20 cellular contexts compared by ENCODE assay signal in genomic region chr13:57925250-57925649, GRCh38.
DNase-seq lines count a peak whose midpoint lies in the region; ATAC-seq and TF ChIP-seq lines count a peak whose summit lies in the region.
"Had no signal": no experiment of that assay in that cellular context is flagged by ENCODE, and none has a peak within 500 bp of the region (broad histone marks: within the 10 kb centered on the region; RNA-seq: fewer than 3 reads in every experiment).

No MANE protein-coding gene starts in this region.

- TF ChIP-seq CTCF in heart left ventricle (IDR thresholded peaks at IDR 0.05) (peak in 10 of 12 donors; percentile 11 to 53 (median 30)), fibroblast of pulmonary artery (IDR thresholded peaks at IDR 0.05; ENCODE audit: low read length, missing control alignments) (no peak), lower leg skin (IDR thresholded peaks at IDR 0.05) (no peak), omental fat pad (IDR thresholded peaks at IDR 0.05) (no peak)

- no peak for DNase-seq in heart left ventricle
- DNase-seq in cardiac septum (ENCODE audit: low spot score) = no peak
- DNase-seq in RKO (ENCODE audit: low spot score) = peak; percentile 30
- DNase-seq in fibroblast of pulmonary artery (ENCODE audit: low read depth) = peak; percentile 8
- DNase-seq in lower leg skin (ENCODE audit: low spot score in 2 of 2) = no peak
- DNase-seq in activated CD4-positive, CD25-positive, alpha-beta regulatory T cell (lab: John Stamatoyannopoulos, UW) = no peak
- DNase-seq in AG20443 (ENCODE audit: low spot score) = no peak
- no peak for DNase-seq in omental fat pad (ENCODE audit: low spot score)
- DNase-seq: activated CD4-positive, alpha-beta T cell treated with anti-CD3 and anti-CD28 coated beads for 48 hours; activated effector memory CD4-positive, alpha-beta T cell treated with anti-CD3 and anti-CD28 coated beads, Interleukin-2, amount 50 U/mL, for 16 hours; amniotic stem cell; hippocampal formation; islet precursor cell; MG63; NCI-H1694 treated with DMSO at 0.1 percent for 48 hours; NCI-H446; right lobe of liver; stimulated activated naive CD4-positive, alpha-beta T cell treated with Interleukin-2 at 50 U/mL for 16 hours had no signal

- intact Hi-C loops in heart left ventricle (cut with DNase I) = loop anchor here in 1 of 10 donors (10.0 kb wide), 1 partner anchor 1040 kb away; no protein-coding TSS in a partner anchor
- intact Hi-C loops in cardiac septum (cut with DNase I) = loop anchor here (10.0 kb wide), 1 partner anchor 1040 kb away; no protein-coding TSS in a partner anchor
- intact Hi-C loops in lower leg skin (cut with DNase I; ENCODE audit: low total_unique reads) = no loop called here

- no peaks in the 10 kb centered on the region for H3K27me3 ChIP-seq in heart left ventricle
- H3K27me3 ChIP-seq: MG63, neural progenitor cell, right lobe of liver, tibial nerve had no signal

- WGBS in heart left ventricle, 4 donors = 73 to 80% (median 76%) methylated on average over 3 of the region's 3 CpGs
- 69 to 72% methylated on average over 3 of the region's 3 CpGs for WGBS in lower leg skin, 2 donors

- H3K4me3 ChIP-seq in heart left ventricle (no peak overlapping the region), fibroblast of pulmonary artery (replicated peaks; ENCODE audit: low read depth, low read length) (no peak overlapping the region), lower leg skin (ENCODE audit: low read depth, poor library complexity, severe bottlenecking) (no peak overlapping the region)
- H3K4me3 ChIP-seq: MG63, neural progenitor cell, right lobe of liver, tibial nerve had no signal

- ATAC-seq in heart left ventricle (peak in 3 of 4 donors; percentile 50 to 57 (median 55)), omental fat pad (ENCODE audit: low FRiP score) (no peak)

- TF ChIP-seq POLR2A in heart left ventricle (IDR thresholded peaks at IDR 0.05) = no peak
- TF ChIP-seq POLR2A in lower leg skin (IDR thresholded peaks at IDR 0.05) = no peak

- H3K4me1 ChIP-seq in heart left ventricle = no peaks in the 10 kb centered on the region
- H3K4me1 ChIP-seq: neural progenitor cell, right lobe of liver, tibial nerve had no signal

- H3K27ac ChIP-seq in heart left ventricle = no peak overlapping the region
- H3K27ac ChIP-seq: neural progenitor cell, right lobe of liver, tibial nerve had no signal

- no peaks in the 10 kb centered on the region for H3K9me3 ChIP-seq in heart left ventricle
- H3K9me3 ChIP-seq: MG63, right lobe of liver, tibial nerve had no signal

- no peaks in the 10 kb centered on the region for H3K36me3 ChIP-seq in heart left ventricle
- H3K36me3 ChIP-seq: MG63, neural progenitor cell, right lobe of liver, tibial nerve had no signal

Comparison
In these comparisons a context has a peak if more than half of its experiments do, and no peak if none do; other contexts are left out.
1. DNase-seq: peak in RKO (single experiment) and fibroblast of pulmonary artery (single experiment); none in heart left ventricle (0 of 5), cardiac septum (single experiment), lower leg skin (0 of 2), activated CD4-positive, CD25-positive, alpha-beta regulatory T cell (0 of 4), AG20443 (single experiment) and omental fat pad (single experiment).
2. CTCF ChIP-seq: peak in heart left ventricle (10 of 12); none in fibroblast of pulmonary artery (single experiment), lower leg skin (0 of 3) and omental fat pad (0 of 3).